In genomic region chr14:77579760-77580159, GRCh38 we compare ENCODE assay signal across 1 cellular context.
TF ChIP-seq lines count a peak whose summit lies in the region.

No MANE protein-coding gene starts in this region.

TF ChIP-seq in HEK293, 187 proteins besides CTCF, POLR2A, EP300 and RAD21 (continued from another document):
- TF ChIP-seq PRDM6 (tag by site-specific recombination; IDR thresholded peaks at IDR 0.05) (peak; percentile 32), ZBTB21 (tag by site-specific recombination; IDR thresholded peaks at IDR 0.05) (no peak), ZBTB44 (tag by site-specific recombination; IDR thresholded peaks at IDR 0.05) (no peak), ZXDB (tag by site-specific recombination; IDR thresholded peaks at IDR 0.05) (no peak), ZNF292 (tag by site-specific recombination; IDR thresholded peaks at IDR 0.05; ENCODE audit: borderline replicate concordance, low read depth) (no peak), PRDM4 (tag by site-specific recombination; IDR thresholded peaks at IDR 0.05) (no peak), ZNF37A (tag by site-specific recombination; IDR thresholded peaks at IDR 0.05) (no peak), ZNF155 (tag by site-specific recombination; IDR thresholded peaks at IDR 0.05) (no peak), ZNF335 (tag by site-specific recombination; conservative IDR thresholded peaks at IDR 0.05) (no peak), FEZF1 (tag by site-specific recombination; IDR thresholded peaks at IDR 0.05) (peak; percentile 18; the same call in 1 of the 2 replicates), KLF16 (tag by site-specific recombination; IDR thresholded peaks at IDR 0.05) (no peak), ZNF341 (tag by site-specific recombination; IDR thresholded peaks at IDR 0.05; ENCODE audit: low read depth) (0 out of 2 replicates have a peak, but pooled peaks have one; percentile 21), ZNF202 (tag by site-specific recombination; IDR thresholded peaks at IDR 0.05; ENCODE audit: borderline replicate concordance) (no peak), GLIS2 (tag by site-specific recombination; IDR thresholded peaks at IDR 0.05) (no peak), ZNF366 (tag by site-specific recombination; conservative IDR thresholded peaks at IDR 0.05) (no peak), ZSCAN5A (tag by site-specific recombination; IDR thresholded peaks at IDR 0.05) (no peak), ZNF704 (tag by site-specific recombination; IDR thresholded peaks at IDR 0.05) (no peak)
